ENCODE assay signal across 8 cellular contexts in the genomic region with DNA sequence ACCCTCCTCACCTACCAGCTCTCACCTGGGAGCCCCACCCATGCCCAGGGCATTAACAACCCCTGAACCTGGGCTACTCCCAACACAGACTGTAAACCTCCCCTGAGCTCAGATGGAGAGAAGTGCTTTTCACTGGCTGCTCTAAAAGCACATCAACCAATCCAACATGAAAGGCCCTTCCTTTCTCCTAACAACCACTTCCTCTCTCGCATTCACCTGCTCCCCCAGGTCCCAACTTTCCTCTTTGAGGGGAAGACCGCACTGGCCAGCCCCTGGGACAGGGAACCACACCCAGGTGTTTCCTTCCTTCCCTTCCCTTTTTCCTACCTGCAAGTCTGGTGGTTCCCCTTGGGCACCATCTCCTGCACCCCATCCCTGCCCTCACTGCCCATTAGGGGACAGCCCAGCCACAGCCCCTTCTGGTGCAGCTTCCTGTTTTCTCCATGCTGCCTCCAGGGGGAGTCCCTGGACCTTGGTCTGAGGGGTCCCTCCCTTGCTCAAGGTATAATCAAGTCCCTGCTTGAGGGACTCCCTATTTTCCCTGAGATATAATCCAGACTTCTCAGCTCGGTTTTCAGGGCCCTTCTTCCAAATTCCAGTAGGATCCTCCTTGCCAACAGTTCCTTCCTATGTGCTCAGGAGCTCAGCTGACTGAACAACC. TPM values are rescaled to one million over a fixed set of nuclear protein-coding genes. Genes with fewer than 3 reads are reported as not detected.
DNase-seq lines count a peak whose midpoint lies in the region; ATAC-seq, FAIRE-seq and TF ChIP-seq lines count a peak whose summit lies in the region.

No MANE protein-coding gene starts in this region.

- H2AK5ac ChIP-seq in mesenchymal stem cell (ENCODE audit: low read length, severe bottlenecking) = peak overlapping the region; percentile 27

- H3K36me3 Mint-ChIP-seq in astrocyte (ENCODE audit: low read depth, unreplicated experiment) = no peaks in the 10 kb centered on the region
- H3K36me3 Mint-ChIP-seq in natural killer cell = no peaks in the 10 kb centered on the region

- 71% methylated on average over 3 of the region's 3 CpGs for WGBS in mesenchymal stem cell

- intact Hi-C loops in natural killer cell (cut with micrococcal nuclease) = no loop called here

- no peak overlapping the region for H2BK120ac ChIP-seq in mesenchymal stem cell (ENCODE audit: low read depth, low read length)

- H2BK12ac ChIP-seq in mesenchymal stem cell (ENCODE audit: low read length in 2 of 2) = no peak overlapping the region

- peaks cover 10% of the 10 kb centered on the region for H3K27me3 Mint-ChIP-seq in astrocyte (ENCODE audit: low read depth, unreplicated experiment)
- H3K27me3 Mint-ChIP-seq in natural killer cell (ENCODE audit: low read depth in 2 of 2) = peaks cover 6 to 11% of the 10 kb centered on the region in 2 donors

- TF ChIP-seq CTCF in DND-41 (IDR thresholded peaks at IDR 0.05; ENCODE audit: borderline replicate concordance, extremely low read depth, low read length, poor library complexity, severe bottlenecking) = peak; percentile 43
- TF ChIP-seq CTCF in astrocyte (IDR thresholded peaks at IDR 0.05; ENCODE audit: insufficient read depth, low read depth, low read length) = peak; percentile 38
- TF ChIP-seq CTCF in natural killer cell (IDR thresholded peaks at IDR 0.05) = no peak

- H3K9me3 ChIP-seq in DND-41 (ENCODE audit: insufficient read depth, low read length, severe bottlenecking) (no peaks in the 10 kb centered on the region), astrocyte (ENCODE audit: insufficient read depth, low read depth, low read length) (no peaks in the 10 kb centered on the region), mesenchymal stem cell (ENCODE audit: control insufficient read depth, low read length) (no peaks in the 10 kb centered on the region), MG63 (no peaks in the 10 kb centered on the region)

- no peak overlapping the region for H3K27ac Mint-ChIP-seq in astrocyte (ENCODE audit: unreplicated experiment)
- H3K27ac Mint-ChIP-seq in natural killer cell = no peak overlapping the region

- H3K79me1 ChIP-seq in mesenchymal stem cell (replicated peaks; ENCODE audit: low read length, poor library complexity, severe bottlenecking) = peaks cover 2% of the 10 kb centered on the region

- no peak overlapping the region for H3K23ac ChIP-seq in mesenchymal stem cell (ENCODE audit: low read length in 2 of 2)

- H2BK15ac ChIP-seq in mesenchymal stem cell (ENCODE audit: low read depth, poor library complexity, severe bottlenecking) = no peak overlapping the region

- FAIRE-seq in astrocyte (lab: Jason Lieb, UNC) = no peak

- no peak overlapping the region for H3K4me2 ChIP-seq in DND-41 (ENCODE audit: insufficient read depth, low read length)
- H3K4me2 ChIP-seq in astrocyte (ENCODE audit: low read length) = no peak overlapping the region
- H3K4me2 ChIP-seq in mesenchymal stem cell (ENCODE audit: low read length, poor library complexity, severe bottlenecking) = no peak overlapping the region

- H3K4me1 Mint-ChIP-seq in astrocyte (ENCODE audit: low read depth, unreplicated experiment) (peaks cover 5% of the 10 kb centered on the region), natural killer cell (no peaks in the 10 kb centered on the region)

- H3K18ac ChIP-seq in mesenchymal stem cell (ENCODE audit: low read depth in 1 of 2, low read length in 2 of 2) = no peak overlapping the region

- H3K4me3 Mint-ChIP-seq in astrocyte (ENCODE audit: unreplicated experiment) (no peak overlapping the region), natural killer cell (no peak overlapping the region)

- ATAC-seq in DND-41 (ENCODE audit: insufficient read depth, low read depth) = no peak
- ATAC-seq in GM18873 (IDR thresholded peaks at IDR 0.05; ENCODE audit: low FRiP score, unreplicated experiment) = no peak
- no peak for ATAC-seq in natural killer cell

- H4K91ac ChIP-seq in mesenchymal stem cell (ENCODE audit: low read length) = no peak overlapping the region

- no peak overlapping the region for H3K4me3 ChIP-seq in DND-41 (ENCODE audit: low read depth in 1 of 2, low read length in 2 of 2)
- no peak overlapping the region for H3K4me3 ChIP-seq in astrocyte (ENCODE audit: insufficient read depth, low read depth, low read length)
- H3K4me3 ChIP-seq in mesenchymal stem cell (ENCODE audit: insufficient read depth in 1 of 2, low read depth in 1 of 2, low read length in 2 of 2) = no peak overlapping the region
- no peak overlapping the region for H3K4me3 ChIP-seq in MG63

- H3K79me2 ChIP-seq in DND-41 (ENCODE audit: insufficient read depth, low read length) = no peaks in the 10 kb centered on the region
- H3K79me2 ChIP-seq in astrocyte (ENCODE audit: insufficient read depth, low read length) = no peaks in the 10 kb centered on the region

- H4K20me1 ChIP-seq in DND-41 (ENCODE audit: insufficient read depth, low read length) (no peaks in the 10 kb centered on the region), astrocyte (ENCODE audit: insufficient read depth, low read length) (no peaks in the 10 kb centered on the region)

- H3K4me1 ChIP-seq in DND-41 (ENCODE audit: insufficient read depth, low read length) (no peaks in the 10 kb centered on the region), astrocyte (ENCODE audit: insufficient read depth, low read length) (no peaks in the 10 kb centered on the region), mesenchymal stem cell (ENCODE audit: control insufficient read depth, insufficient read depth, low read depth, low read length) (peaks cover 30% of the 10 kb centered on the region)

- H3K4ac ChIP-seq in mesenchymal stem cell (ENCODE audit: low read depth in 1 of 2, low read length in 2 of 2) = no peak overlapping the region

- H3K27me3 ChIP-seq in DND-41 (ENCODE audit: insufficient read depth, low read length, poor library complexity) (no peaks in the 10 kb centered on the region), astrocyte (ENCODE audit: insufficient read depth, low read length) (peaks cover 2% of the 10 kb centered on the region), mesenchymal stem cell (ENCODE audit: control insufficient read depth in 1 of 2, insufficient read depth in 1 of 2, low read length in 2 of 2) (peaks cover 0 to 13% of the 10 kb centered on the region in 2 experiments), MG63 (no peaks in the 10 kb centered on the region)

- no peak overlapping the region for H3K9ac ChIP-seq in DND-41 (ENCODE audit: low read depth, low read length)
- no peak overlapping the region for H3K9ac ChIP-seq in astrocyte (ENCODE audit: low read length)
- no peak overlapping the region for H3K9ac ChIP-seq in mesenchymal stem cell (ENCODE audit: low read length)

- H2BK5ac ChIP-seq in mesenchymal stem cell (ENCODE audit: low read depth, low read length, poor library complexity, severe bottlenecking) = no peak overlapping the region

- H2AFZ ChIP-seq in DND-41 (ENCODE audit: low read depth, low read length) = no peak overlapping the region
- no peak overlapping the region for H2AFZ ChIP-seq in astrocyte (ENCODE audit: low read depth, low read length)
- H2AFZ ChIP-seq in mesenchymal stem cell (ENCODE audit: low read depth, low read length) = no peak overlapping the region

- H3K36me3 ChIP-seq in DND-41 (ENCODE audit: insufficient read depth, low read length) (no peaks in the 10 kb centered on the region), astrocyte (ENCODE audit: insufficient read depth, low read length) (no peaks in the 10 kb centered on the region), mesenchymal stem cell (ENCODE audit: control insufficient read depth in 1 of 2, insufficient read depth in 2 of 2, low read depth in 1 of 2, low read length in 2 of 2) (no peaks in the 10 kb centered on the region), MG63 (no peaks in the 10 kb centered on the region)

- no peak overlapping the region for H3K27ac ChIP-seq in DND-41 (ENCODE audit: low read length)
- H3K27ac ChIP-seq in astrocyte (ENCODE audit: low read depth, low read length) = no peak overlapping the region
- H3K27ac ChIP-seq in mesenchymal stem cell (ENCODE audit: low read length, poor library complexity, severe bottlenecking) = no peak overlapping the region

- no peak overlapping the region for H4K8ac ChIP-seq in mesenchymal stem cell (ENCODE audit: low read length)

- H3K9me3 Mint-ChIP-seq in astrocyte (ENCODE audit: unreplicated experiment) (no peaks in the 10 kb centered on the region), natural killer cell (no peaks in the 10 kb centered on the region)

- no peak overlapping the region for H3K14ac ChIP-seq in mesenchymal stem cell (ENCODE audit: low read length in 2 of 2)

- peak; percentile 7 for DNase-seq in DND-41
- DNase-seq in HuH-7.5 (ENCODE audit: low spot score) = peak; percentile 56
- DNase-seq in astrocyte (ENCODE audit: low read depth) = no peak
- DNase-seq in mesenchymal stem cell = peak; percentile 35
- DNase-seq in MG63 = no peak
- no peak for DNase-seq in HK-2 (ENCODE audit: unreplicated experiment)
- DNase-seq in natural killer cell = no peak

RNA-seq across cellular contexts. Expression of a gene that starts 30.5 kb away (rescaled TPM):
- total RNA-seq in astrocyte = 41.4 and 41.7 TPM in 2 replicates
- polyA plus RNA-seq in mesenchymal stem cell (2013, experiment 1 of 2) = 13.7 TPM
- 12.0 TPM for polyA plus RNA-seq in mesenchymal stem cell (2013, experiment 2 of 2)
- 6.8 and 7.3 TPM in 2 replicates for total RNA-seq in MG63 (2014; rRNA removed; shearing (Covaris generic); ENCODE audit: low replicate concordance)
- total RNA-seq in natural killer cell = 1 to 10 TPM in 1 of 3 donors, under 1 TPM in 1, not detected in 1; 0.19 to 2.5 TPM

Comparison
In these comparisons a context has a peak if more than half of its experiments do, and no peak if none do; other contexts are left out.
1. DNase-seq: peak in DND-41 (single experiment), HuH-7.5 (single experiment) and mesenchymal stem cell (single experiment); none in astrocyte (single experiment), MG63 (single experiment), HK-2 (single experiment) and natural killer cell (single experiment).